18 cellular contexts compared by ENCODE assay signal in genomic region chr19:4937060-4937459, GRCh38. TPM values are rescaled to one million over a fixed set of nuclear protein-coding genes. Genes with fewer than 3 reads are reported as not detected.
DNase-seq lines count a peak whose midpoint lies in the region; ATAC-seq and TF ChIP-seq lines count a peak whose summit lies in the region.
"Had no signal": no experiment of that assay in that cellular context is flagged by ENCODE, and none has a peak within 500 bp of the region (broad histone marks: within the 10 kb centered on the region; RNA-seq: fewer than 3 reads in every experiment).

No MANE protein-coding gene starts in this region.

- no peak overlapping the region for H3K4me2 ChIP-seq in osteoblast (ENCODE audit: insufficient read depth, low read length)
- H3K4me2 ChIP-seq: A549; BLaER1 treated with 17β-estradiol and CSF1 and Interleukin-3, amounts not matched to agents 10 nM and 100 nM had no signal

- no peak overlapping the region for H3K27ac ChIP-seq in HEK293 (ENCODE audit: extremely low read depth, low read depth, low read length)
- 0 out of 2 replicates have a peak overlapping the region, but pooled peaks have one; percentile 28 for H3K27ac ChIP-seq in RWPE1
- H3K27ac ChIP-seq in osteoblast (ENCODE audit: low read depth, low read length): no peak overlapping the region
- H3K27ac ChIP-seq: 22Rv1, C4-2B had no signal

- no peaks in the 10 kb centered on the region for H3K9me3 ChIP-seq in HEK293 (ENCODE audit: control insufficient read depth, insufficient read depth, low read depth, low read length)
- no peaks in the 10 kb centered on the region for H3K9me3 ChIP-seq in osteoblast (ENCODE audit: low read depth, low read length)
- H3K9me3 ChIP-seq: A549; BLaER1 treated with 17β-estradiol and CSF1 and Interleukin-3, amounts not matched to agents 10 nM and 100 nM; Caco-2 had no signal

- peaks cover 5% of the 10 kb centered on the region for H4K20me1 ChIP-seq in osteoblast (ENCODE audit: insufficient read depth, low read length)

- POLR2A ChIA-PET in HEK293 (lab: Yijun Ruan, JAX): interaction anchor here (0.7 to 0.9 kb wide), 3 partner anchors 10 to 518 kb away, joined by 3 to 7 read pairs (median 3); partner anchors contain the start of gene ZNRF4
- POLR2A ChIA-PET in RWPE1 (lab: Yijun Ruan, JAX; ENCODE audit: low non-redundant PET): no interaction called here

- CTCF ChIA-PET in HEK293 (lab: Yijun Ruan, JAX) (interaction anchor here (0.6 kb wide), 1 partner anchor 27 kb away, joined by 6 read pairs; no protein-coding TSS in a partner anchor), RWPE1 (lab: Yijun Ruan, JAX) (no interaction called here)

- H3K4me3 ChIP-seq in HEK293 (ENCODE audit: low read depth, low read length): no peak overlapping the region
- no peak overlapping the region for H3K4me3 ChIP-seq in osteoblast (ENCODE audit: insufficient read depth, low read length)
- H3K4me3 ChIP-seq: A549; BLaER1 treated with 17β-estradiol and CSF1 and Interleukin-3, amounts not matched to agents 10 nM and 100 nM; GM12878 had no signal

- no peak for ATAC-seq in GM21825 (IDR thresholded peaks at IDR 0.05; ENCODE audit: unreplicated experiment)
- ATAC-seq: CD8-positive, alpha-beta T cell; GM12878 had no signal

- H3K27me3 ChIP-seq in osteoblast (ENCODE audit: insufficient read depth, low read length): no peaks in the 10 kb centered on the region
- H3K27me3 ChIP-seq: BLaER1 treated with 17β-estradiol and CSF1 and Interleukin-3, amounts not matched to agents 10 nM and 100 nM had no signal

- in situ Hi-C loops in GM13977 (cut with MboI; ENCODE audit: low pct_unique_long_range_greater_than_20kb, low sequenced_read_pairs, unreplicated experiment): no loop called here

- TF ChIP-seq CTCF in HEK293 (tag by site-specific recombination; IDR thresholded peaks at IDR 0.05) (no peak), RWPE1 (conservative IDR thresholded peaks at IDR 0.05; ENCODE audit: low read depth) (no peak), osteoblast (IDR thresholded peaks at IDR 0.05; ENCODE audit: extremely low read depth, low read depth, low read length) (no peak), GM13977 (IDR thresholded peaks at IDR 0.05; ENCODE audit: extremely low read depth, insufficient read depth, missing control alignments) (no peak)

- no peak for DNase-seq in RWPE1 (ENCODE audit: low spot score)
- DNase-seq in osteoblast (ENCODE audit: insufficient read length, low spot score, missing footprints): peak; percentile 15
- DNase-seq in GM13977 (ENCODE audit: low spot score): no peak
- no peak for DNase-seq in NOMO-1 (lab: John Stamatoyannopoulos, UW; ENCODE audit: unreplicated experiment in 2 of 2)
- DNase-seq: AML-193; Caco-2; Calu3; CD4-positive, alpha-beta T cell; CD8-positive, alpha-beta T cell; DMS79 treated with DMSO at 0.1 percent for 48 hours had no signal

- no peak overlapping the region for H2AFZ ChIP-seq in osteoblast (ENCODE audit: low read length)

- H3K4me1 ChIP-seq in HEK293 (ENCODE audit: control insufficient read depth, insufficient read depth, low read length) (no peaks in the 10 kb centered on the region), osteoblast (ENCODE audit: insufficient read depth, low read length) (no peaks in the 10 kb centered on the region)
- H3K4me1 ChIP-seq: A549, Caco-2 had no signal

- peaks cover 42% of the 10 kb centered on the region for H3K79me2 ChIP-seq in osteoblast (ENCODE audit: insufficient read depth, low read length)

- H3K36me3 ChIP-seq in HEK293 (ENCODE audit: control insufficient read depth in 2 of 2, insufficient read depth in 1 of 2, low read length in 2 of 2) (peaks cover 63 to 87% of the 10 kb centered on the region in 2 experiments), osteoblast (ENCODE audit: insufficient read depth, low read length) (peaks cover 27% of the 10 kb centered on the region)

TF ChIP-seq in HEK293, 187 proteins besides CTCF, POLR2A, EP300 and RAD21:
- TF ChIP-seq PRDM4 (tag by site-specific recombination; IDR thresholded peaks at IDR 0.05) (no peak), ZNF146 (tag by site-specific recombination; IDR thresholded peaks at IDR 0.05) (peak; percentile 91)

RNA-seq across cellular contexts. Expression of gene UHRF1, which starts 27.8 kb away (rescaled TPM):
- total RNA-seq in osteoblast: 7.4 and 7.6 TPM in 2 replicates

RNA-seq across cellular contexts. Expression of gene KDM4B, which starts 31.9 kb away (rescaled TPM):
- total RNA-seq in osteoblast: 19.7 and 22.1 TPM in 2 replicates

RNA-seq across cellular contexts. Expression of gene ARRDC5, which starts 34.4 kb away (rescaled TPM):
- total RNA-seq in osteoblast: 0.29 and 0.36 TPM in 2 replicates
- total RNA-seq: A172, Caco-2, Calu3 had no signal
